8 cellular contexts compared by ENCODE assay signal in the genomic region with DNA sequence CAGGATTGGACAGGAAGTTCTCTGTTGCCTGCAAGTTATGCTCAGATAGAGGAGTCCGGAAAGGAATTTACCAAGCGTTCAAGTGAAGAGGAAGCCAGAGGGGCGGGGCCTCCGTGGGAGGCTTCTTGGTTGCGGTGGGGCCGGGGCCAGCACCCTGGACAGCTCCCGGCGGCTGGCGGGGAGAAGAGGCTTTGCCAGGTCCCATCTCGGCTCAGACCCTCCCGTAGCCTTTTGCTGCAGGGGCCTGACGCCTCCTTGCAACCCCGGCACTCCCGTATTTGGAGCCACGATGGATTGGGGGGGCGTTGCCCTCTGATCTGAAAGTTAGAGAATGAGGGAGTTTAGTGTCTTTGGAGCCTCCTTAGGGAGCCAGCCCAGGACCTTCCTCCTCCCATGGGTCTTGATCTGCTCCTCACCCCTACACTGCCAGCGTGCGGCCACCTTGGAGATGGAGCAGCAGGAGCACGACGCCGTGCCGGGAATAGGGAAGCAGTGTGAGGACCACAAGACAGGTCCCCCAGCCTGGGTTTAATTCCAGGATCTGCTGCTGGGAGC. TPM values are rescaled to one million over a fixed set of nuclear protein-coding genes. Genes with fewer than 3 reads are reported as not detected.
DNase-seq lines count a peak whose midpoint lies in the region; ATAC-seq and TF ChIP-seq lines count a peak whose summit lies in the region.

No MANE protein-coding gene starts in this region.

- BruUV-seq in Caco-2 (replicated peaks; lab: Mats Ljungman, UMichigan) = no TSS peak

- no peak overlapping the region for H3K4me3 ChIP-seq in Caco-2 (ENCODE audit: low read depth, low read length)

- H3K27ac Mint-ChIP-seq in Caco-2 (ENCODE audit: unreplicated experiment) (no peak overlapping the region), progenitor cell of endocrine pancreas (no peak overlapping the region)
- no peak overlapping the region for H3K27ac Mint-ChIP-seq in activated T-cell treated with anti-CD3 and anti-CD28 coated beads, Interleukin-2, amount 50 U/mL, for 72 hours

- H3K9me3 ChIP-seq in Caco-2 = peaks cover 10% of the 10 kb centered on the region; the same call in 1 of the 2 replicates

- H3K27me3 ChIP-seq in Caco-2 (replicated peaks; ENCODE audit: control insufficient read depth, insufficient read depth, low read length) (no peaks in the 10 kb centered on the region), foreskin keratinocyte (peaks cover 98% of the 10 kb centered on the region)

- no peak overlapping the region for H3K4me3 Mint-ChIP-seq in Caco-2 (ENCODE audit: unreplicated experiment)
- H3K4me3 Mint-ChIP-seq in activated T-cell treated with anti-CD3 and anti-CD28 coated beads, Interleukin-2, amount 50 U/mL, for 72 hours = no peak overlapping the region
- peak overlapping the region; percentile 24 for H3K4me3 Mint-ChIP-seq in progenitor cell of endocrine pancreas (ENCODE audit: low read depth)

- ATAC-seq in activated T-cell treated with anti-CD3 and anti-CD28 coated beads, Interleukin-2, amount 50 U/mL, for 72 hours (replicated peaks in 1 of 2) = peak; percentile 69 to 73
- ATAC-seq in foreskin keratinocyte = peak; percentile 66

- H3K36me3 ChIP-seq in Caco-2 (ENCODE audit: control insufficient read depth, insufficient read depth, low read length) = no peaks in the 10 kb centered on the region

- peaks cover 6% of the 10 kb centered on the region for H3K4me1 Mint-ChIP-seq in Caco-2 (ENCODE audit: low read depth, unreplicated experiment)
- H3K4me1 Mint-ChIP-seq in activated T-cell treated with anti-CD3 and anti-CD28 coated beads, Interleukin-2, amount 50 U/mL, for 72 hours (ENCODE audit: low read depth) = peaks cover 7% of the 10 kb centered on the region
- no peaks in the 10 kb centered on the region for H3K4me1 Mint-ChIP-seq in progenitor cell of endocrine pancreas (ENCODE audit: low read depth)

- no peak overlapping the region for H3K27ac ChIP-seq in foreskin keratinocyte

- intact Hi-C loops in Caco-2 (cut with micrococcal nuclease; ENCODE audit: unreplicated experiment) = loop anchor here (1.0 kb wide), 1 partner anchor 155 kb away; a partner anchor contains a TSS

- H3K4me1 ChIP-seq in Caco-2 (peaks cover 5% of the 10 kb centered on the region), foreskin keratinocyte (peaks cover 3% of the 10 kb centered on the region)

- POLR2A ChIA-PET in Caco-2 (lab: Charles Lee) = no interaction called here

- H3K36me3 Mint-ChIP-seq in Caco-2 (ENCODE audit: insufficient read depth, unreplicated experiment) (no peaks in the 10 kb centered on the region), progenitor cell of endocrine pancreas (ENCODE audit: insufficient read depth) (no peaks in the 10 kb centered on the region)
- H3K36me3 Mint-ChIP-seq in activated T-cell treated with anti-CD3 and anti-CD28 coated beads, Interleukin-2, amount 50 U/mL, for 72 hours (ENCODE audit: insufficient read depth in 2 of 2) = peaks cover 5 to 6% of the 10 kb centered on the region in 2 donors

- DNase-seq in Caco-2 (peak; percentile 84 to 93), H4 (ENCODE audit: low spot score) (peak; percentile 34), NOMO-1 treated with DMSO at 0.1 percent for 48 hours (lab: John Stamatoyannopoulos, UW; ENCODE audit: unreplicated experiment) (peak; percentile 63), foreskin keratinocyte (peak in 1 of 2 donors; percentile 61), progenitor cell of endocrine pancreas (ENCODE audit: low spot score, unreplicated experiment) (peak; percentile 82), NCI-H1930 (lab: John Stamatoyannopoulos, UW) (no peak), DMS114 treated with DMSO at 0.1 percent for 48 hours (lab: John Stamatoyannopoulos, UW; ENCODE audit: unreplicated experiment) (no peak)
- DNase-seq in activated T-cell treated with anti-CD3 and anti-CD28 coated beads, Interleukin-2, amount 50 U/mL, for 72 hours = peak; percentile 75 to 82

- H3K27me3 Mint-ChIP-seq in Caco-2 (ENCODE audit: insufficient read depth, unreplicated experiment) = peaks cover 7% of the 10 kb centered on the region
- H3K27me3 Mint-ChIP-seq in activated T-cell treated with anti-CD3 and anti-CD28 coated beads, Interleukin-2, amount 50 U/mL, for 72 hours (ENCODE audit: low read depth) = peaks cover 73% of the 10 kb centered on the region
- peaks cover 88% of the 10 kb centered on the region for H3K27me3 Mint-ChIP-seq in progenitor cell of endocrine pancreas

- CTCF ChIA-PET in Caco-2 (lab: Charles Lee) = interaction anchor here (1.1 to 1.5 kb wide), 2 partner anchors 15 to 16 kb away, joined by 3 read pairs; no protein-coding TSS in a partner anchor

- TF ChIP-seq CTCF in Caco-2 (IDR thresholded peaks at IDR 0.05; ENCODE audit: insufficient read depth in 1 of 2, low read depth in 1 of 2, low read length in 1 of 2, severe bottlenecking in 1 of 2, unreplicated experiment in 1 of 2) (no peak), foreskin keratinocyte (conservative IDR thresholded peaks at IDR 0.05) (no peak), progenitor cell of endocrine pancreas (IDR thresholded peaks at IDR 0.05; ENCODE audit: unreplicated experiment) (no peak)

- H3K9me3 Mint-ChIP-seq in Caco-2 (ENCODE audit: unreplicated experiment) = no peaks in the 10 kb centered on the region
- no peaks in the 10 kb centered on the region for H3K9me3 Mint-ChIP-seq in activated T-cell treated with anti-CD3 and anti-CD28 coated beads, Interleukin-2, amount 50 U/mL, for 72 hours
- H3K9me3 Mint-ChIP-seq in progenitor cell of endocrine pancreas (ENCODE audit: low read depth) = no peaks in the 10 kb centered on the region

RNA-seq across cellular contexts. Expression of a gene that starts 3.1 kb away (rescaled TPM):
- total RNA-seq in Caco-2 (2022) (not detected in 2 replicates), foreskin keratinocyte (not detected in 2 replicates), progenitor cell of endocrine pancreas (0.20 TPM in 1 of 2 replicates, not detected in the other)
- not detected in 2 replicates for total RNA-seq in H4 (2014; rRNA removed; shearing (Covaris generic))
- total RNA-seq in activated T-cell treated with anti-CD3 and anti-CD28 coated beads, Interleukin-2, amount 50 U/mL, for 72 hours = not detected
- polyA plus RNA-seq in foreskin keratinocyte = not detected in 2 replicates

RNA-seq across cellular contexts. Expression of a gene that starts 6.8 kb away (rescaled TPM):
- 0.18 and 0.32 TPM in 2 replicates for total RNA-seq in Caco-2 (2022)
- total RNA-seq in H4 (2014; rRNA removed; shearing (Covaris generic)) = not detected in 2 replicates
- total RNA-seq in activated T-cell treated with anti-CD3 and anti-CD28 coated beads, Interleukin-2, amount 50 U/mL, for 72 hours = under 1 TPM in 1 of 2 donors, not detected in 1; 0.14 TPM
- total RNA-seq in foreskin keratinocyte = not detected in 2 replicates
- polyA plus RNA-seq in foreskin keratinocyte = not detected in 2 replicates
- total RNA-seq in progenitor cell of endocrine pancreas = 0.36 TPM in 1 of 2 replicates, not detected in the other

Comparison
In these comparisons a context has a peak if more than half of its experiments do, and no peak if none do; other contexts are left out.
1. DNase-seq: peak in Caco-2 (2 of 2), H4 (single experiment), NOMO-1 treated with DMSO at 0.1 percent for 48 hours (single experiment), activated T-cell treated with anti-CD3 and anti-CD28 coated beads, Interleukin-2, amount 50 U/mL, for 72 hours (2 of 2) and progenitor cell of endocrine pancreas (single experiment); none in NCI-H1930 (0 of 2) and DMS114 treated with DMSO at 0.1 percent for 48 hours (single experiment).